8 cellular contexts compared by ENCODE assay signal in genomic region chr12:107929436-107929835, GRCh38.
A peak's percentile ranks its signal among the peaks of the same experiment; 100 is the strongest.
DNase-seq lines count a peak whose midpoint lies in the region; ATAC-seq and TF ChIP-seq lines count a peak whose summit lies in the region.

No MANE protein-coding gene starts in this region.

- in situ Hi-C loops in KBM-7 (cut with MboI; ENCODE audit: low pct_unique_long_range_greater_than_20kb, low sequenced_read_pairs), result no loop called here

- no peaks in the 10 kb centered on the region for H3K27me3 ChIP-seq in colonic mucosa

- no peaks in the 10 kb centered on the region for H3K4me1 ChIP-seq in colonic mucosa

- no peak for TF ChIP-seq CTCF in colonic mucosa (IDR thresholded peaks at IDR 0.05)

- H3K9me3 ChIP-seq in colonic mucosa, result no peaks in the 10 kb centered on the region

- intact Hi-C loops in colonic mucosa (cut with DNase I), result no loop called here

- H3K4me3 ChIP-seq in colonic mucosa, result no peak overlapping the region

- no peak for ATAC-seq in GM18858 (IDR thresholded peaks at IDR 0.05; ENCODE audit: unreplicated experiment)

- DNase-seq in COLO829 (ENCODE audit: low spot score) (peak; percentile 58), KBM-7 (peak; percentile 55), SW480 (ENCODE audit: low spot score) (peak; percentile 19), iPS-NIHi7 (ENCODE audit: extremely low spot score) (peak; percentile 56), colonic mucosa (no peak), HuH-7.5 (ENCODE audit: low spot score) (no peak), NCI-H2196 (lab: John Stamatoyannopoulos, UW; ENCODE audit: unreplicated experiment) (no peak)

- no peak overlapping the region for H3K9ac ChIP-seq in colonic mucosa (ENCODE audit: low read depth in 2 of 2, low read length in 2 of 2)

- H3K27ac ChIP-seq in colonic mucosa, result no peak overlapping the region

- no peaks in the 10 kb centered on the region for H3K36me3 ChIP-seq in colonic mucosa

Comparison
In these comparisons a context has a peak if more than half of its experiments do, and no peak if none do; other contexts are left out.
1. DNase-seq: peak in COLO829 (single experiment), KBM-7 (single experiment), SW480 (single experiment) and iPS-NIHi7 (single experiment); none in colonic mucosa (single experiment), HuH-7.5 (single experiment) and NCI-H2196 (single experiment).